ENCODE assay signal across 11 cellular contexts in the genomic region with DNA sequence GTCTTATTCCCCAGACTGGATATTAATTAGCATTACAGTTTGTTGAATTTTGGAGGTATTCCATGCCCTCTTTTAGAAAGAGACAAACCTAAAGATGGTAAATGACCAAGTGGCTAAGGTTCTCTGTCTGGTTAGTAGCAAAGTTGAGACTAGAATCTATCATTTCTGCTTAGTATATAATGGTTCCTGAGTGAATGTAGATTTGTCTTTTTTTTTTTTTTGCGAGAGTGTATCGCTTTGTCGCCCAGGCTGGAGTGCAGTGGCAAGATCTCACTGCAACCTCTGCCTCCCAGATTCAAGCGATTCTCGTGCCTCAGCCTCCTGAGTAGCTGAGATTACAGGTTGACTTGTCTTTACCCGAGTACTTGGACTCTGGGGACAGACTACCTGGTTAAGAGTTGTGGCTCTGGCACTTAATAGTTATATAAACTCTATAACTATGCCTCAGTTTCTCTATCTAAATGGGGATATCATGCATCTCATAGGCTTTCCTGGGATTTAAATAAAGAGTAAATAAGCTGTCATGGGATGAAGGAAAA. TPM values are rescaled to one million over a fixed set of nuclear protein-coding genes. Genes with fewer than 3 reads are reported as not detected.
DNase-seq lines count a peak whose midpoint lies in the region; ATAC-seq and TF ChIP-seq lines count a peak whose summit lies in the region.
"Had no signal": no experiment of that assay in that cellular context is flagged by ENCODE, and none has a peak within 500 bp of the region (broad histone marks: within the 10 kb centered on the region; RNA-seq: fewer than 3 reads in every experiment).

No MANE protein-coding gene starts in this region.

- no peak overlapping the region for H4K5ac ChIP-seq in IMR-90 (ENCODE audit: low read depth, low read length)

- H4K8ac ChIP-seq in IMR-90 (ENCODE audit: low read depth in 2 of 2, low read length in 2 of 2), result no peak overlapping the region

- H3K9ac ChIP-seq in IMR-90 (ENCODE audit: low read depth, low read length) (peak overlapping the region; percentile 30; the same call in 1 of the 2 replicates), adipocyte (ENCODE audit: low read length) (peak overlapping the region; percentile 94)

- peak overlapping the region; percentile 85 for H3K4me3 Mint-ChIP-seq in Calu3 (ENCODE audit: low read depth, unreplicated experiment)
- H3K4me3 Mint-ChIP-seq in naive thymus-derived CD4-positive, alpha-beta T cell, result peak overlapping the region; percentile 55 to 99 (median 97)

- H3K27ac Mint-ChIP-seq in Calu3 (ENCODE audit: unreplicated experiment), result no peak overlapping the region
- H3K27ac Mint-ChIP-seq in naive thymus-derived CD4-positive, alpha-beta T cell, result peak overlapping the region in 8 of 9 donors; percentile 26 to 79 (median 66)

- dilution Hi-C loops in IMR-90 (cut with HindIII; ENCODE audit: low sequenced_read_pairs, unreplicated experiment), result no loop called here

- ATAC-seq in IMR-90 (ENCODE audit: low read depth), result no peak
- no peak for ATAC-seq in naive thymus-derived CD4-positive, alpha-beta T cell

- no peak for TF ChIP-seq RAD21 in IMR-90 (IDR thresholded peaks at IDR 0.05; ENCODE audit: low read length)

- in situ Hi-C loops in IMR-90 (cut with MboI; ENCODE audit: low sequenced_read_pairs) (loop anchor here (25.0 kb wide), 1 partner anchor 226 kb away; no protein-coding TSS in a partner anchor), ACHN (cut with HindIII; ENCODE audit: low pct_ligation_motif_present, low pct_unique_long_range_greater_than_20kb, low sequenced_read_pairs) (no loop called here)

- DNase-seq in Calu3 (no peak), IMR-90 (no peak), adipocyte (ENCODE audit: low read depth) (no peak), amygdala (lab: John Stamatoyannopoulos, UW) (no peak), RKO (ENCODE audit: low spot score) (no peak), ACHN (no peak), retina (no peak)
- DNase-seq in naive thymus-derived CD4-positive, alpha-beta T cell, result peak in 1 of 9 donors; percentile 14
- DNase-seq: head of caudate nucleus, NCI-H446, nucleus accumbens had no signal

- H2BK120ac ChIP-seq in IMR-90 (ENCODE audit: low read depth, low read length), result no peak overlapping the region

- no peak overlapping the region for H4K91ac ChIP-seq in IMR-90 (ENCODE audit: insufficient read depth, low read depth, low read length)

- peaks cover 30% of the 10 kb centered on the region for H3K36me3 Mint-ChIP-seq in Calu3 (ENCODE audit: insufficient read depth, unreplicated experiment)
- peaks cover 0 to 18% (median 10%) of the 10 kb centered on the region in 5 donors for H3K36me3 Mint-ChIP-seq in naive thymus-derived CD4-positive, alpha-beta T cell

- no peak overlapping the region for H2AFZ ChIP-seq in IMR-90 (replicated peaks; ENCODE audit: low read length, poor library complexity)

- peaks cover 5 to 46% of the 10 kb centered on the region in 2 experiments; a peak in 3 of 4 replicates for H3K79me1 ChIP-seq in IMR-90 (ENCODE audit: low read depth in 1 of 2, low read length in 2 of 2)

- peak overlapping the region; percentile 62; the same call in 1 of the 2 replicates for H3K23ac ChIP-seq in IMR-90 (ENCODE audit: low read depth, low read length)

- H3K9me3 Mint-ChIP-seq in Calu3 (ENCODE audit: low read depth, unreplicated experiment), result no peaks in the 10 kb centered on the region
- peaks cover 0 to 5% (median 0%) of the 10 kb centered on the region in 11 donors for H3K9me3 Mint-ChIP-seq in naive thymus-derived CD4-positive, alpha-beta T cell

- POLR2A ChIA-PET in IMR-90 (lab: Charles Lee; ENCODE audit: unreplicated experiment), result no interaction called here
- POLR2A ChIA-PET in naive thymus-derived CD4-positive, alpha-beta T cell (lab: Charles Lee), result interaction anchor here (0.7 to 2.5 kb wide), 6 partner anchors 10 to 333 kb away, joined by 3 to 12 read pairs (median 5); no protein-coding TSS in a partner anchor

- H3K9me3 ChIP-seq in IMR-90 (ENCODE audit: control insufficient read depth, insufficient read depth, low read length) (no peaks in the 10 kb centered on the region), adipocyte (ENCODE audit: control insufficient read depth, low read length) (no peaks in the 10 kb centered on the region)
- no peaks in the 10 kb centered on the region for H3K9me3 ChIP-seq in naive thymus-derived CD4-positive, alpha-beta T cell (ENCODE audit: control insufficient read depth in 2 of 3, low read length in 3 of 3)

- H3K4me2 ChIP-seq in IMR-90 (ENCODE audit: low read depth, low read length), result peak overlapping the region; percentile 82

- no peaks in the 10 kb centered on the region; the same call in 1 of the 2 replicates for H3K36me3 ChIP-seq in IMR-90 (ENCODE audit: control insufficient read depth, insufficient read depth, low read length)
- H3K36me3 ChIP-seq in adipocyte (ENCODE audit: control insufficient read depth, insufficient read depth, low read length, severe bottlenecking), result no peaks in the 10 kb centered on the region
- peaks cover 0 to 14% (median 0%) of the 10 kb centered on the region in 3 experiments for H3K36me3 ChIP-seq in naive thymus-derived CD4-positive, alpha-beta T cell (ENCODE audit: control insufficient read depth in 2 of 3, insufficient read depth in 3 of 3, low read length in 3 of 3)

- peaks cover 10% of the 10 kb centered on the region for H3K9me1 ChIP-seq in IMR-90 (ENCODE audit: insufficient read depth, low read length)

- H3K27ac ChIP-seq in IMR-90 (ENCODE audit: insufficient read depth, low read length), result no peak overlapping the region
- peak overlapping the region; percentile 91 for H3K27ac ChIP-seq in naive thymus-derived CD4-positive, alpha-beta T cell (ENCODE audit: low read depth, low read length)

- H3K18ac ChIP-seq in IMR-90 (ENCODE audit: low read depth, low read length), result no peak overlapping the region

- no peaks in the 10 kb centered on the region for H3K27me3 Mint-ChIP-seq in Calu3 (ENCODE audit: unreplicated experiment)
- H3K27me3 Mint-ChIP-seq in naive thymus-derived CD4-positive, alpha-beta T cell, result no peaks in the 10 kb centered on the region

- H3K4me3 ChIP-seq in IMR-90 (ENCODE audit: insufficient read depth, low read depth, low read length) (peak overlapping the region; percentile 23; the same call in 1 of the 2 replicates), adipocyte (ENCODE audit: low read length) (peak overlapping the region; percentile 96)
- peak overlapping the region; percentile 42 for H3K4me3 ChIP-seq in naive thymus-derived CD4-positive, alpha-beta T cell (ENCODE audit: low read length)

- BruUV-seq in Calu3 (replicated peaks; lab: Mats Ljungman, UMichigan) (no TSS peak), IMR-90 (replicated peaks; lab: Mats Ljungman, UMichigan) (no TSS peak)

- intact Hi-C loops in Calu3 (cut with micrococcal nuclease; ENCODE audit: unreplicated experiment), result loop anchor here (5.0 to 10.0 kb wide), 3 partner anchors 51 to 251 kb away; a partner anchor contains a TSS
- intact Hi-C loops in IMR-90 (cut with micrococcal nuclease), result loop anchor here (1.0 to 5.0 kb wide), 2 partner anchors 89 to 251 kb away; a partner anchor contains a TSS
- intact Hi-C loops in naive thymus-derived CD4-positive, alpha-beta T cell (cut with micrococcal nuclease), result loop anchor here (1.0 to 5.0 kb wide), 8 partner anchors 8 to 957 kb away; a partner anchor contains a TSS

- H4K20me1 ChIP-seq in IMR-90 (ENCODE audit: insufficient read depth, low read length), result peaks cover 31% of the 10 kb centered on the region

- TF ChIP-seq CTCF in Calu3 (IDR thresholded peaks at IDR 0.05; ENCODE audit: unreplicated experiment) (no peak), IMR-90 (conservative IDR thresholded peaks at IDR 0.05; ENCODE audit: low read depth, low read length) (no peak)

- H3K56ac ChIP-seq in IMR-90 (ENCODE audit: extremely low read depth, insufficient read depth, low read length), result no peak overlapping the region

- no peaks in the 10 kb centered on the region for H3K27me3 ChIP-seq in IMR-90 (ENCODE audit: control insufficient read depth, insufficient read depth, low read length)
- no peaks in the 10 kb centered on the region for H3K27me3 ChIP-seq in adipocyte (replicated peaks; ENCODE audit: control insufficient read depth, insufficient read depth, low read length)
- H3K27me3 ChIP-seq in naive thymus-derived CD4-positive, alpha-beta T cell (ENCODE audit: control insufficient read depth in 2 of 2, insufficient read depth in 2 of 2, low read length in 2 of 2), result no peaks in the 10 kb centered on the region

- WGBS in IMR-90 (ENCODE audit: extremely low coverage in 2 of 2, insufficient read length in 1 of 2), 2 experiments, result no CpG with 5 or more reads among the region's 6 CpGs

- H2BK5ac ChIP-seq in IMR-90 (ENCODE audit: low read depth, low read length, poor library complexity, severe bottlenecking), result no peak overlapping the region

- H3K14ac ChIP-seq in IMR-90 (replicated peaks; ENCODE audit: low read depth, low read length), result peak overlapping the region; percentile 16; the same call in 1 of the 2 replicates

- H3K4ac ChIP-seq in IMR-90 (ENCODE audit: low read depth, low read length), result no peak overlapping the region

- peaks cover 12% of the 10 kb centered on the region for H3K4me1 Mint-ChIP-seq in Calu3 (ENCODE audit: low read depth, unreplicated experiment)
- H3K4me1 Mint-ChIP-seq in naive thymus-derived CD4-positive, alpha-beta T cell, result peaks cover 20 to 72% (median 56%) of the 10 kb centered on the region in 7 donors

- no peak overlapping the region for H2BK15ac ChIP-seq in IMR-90 (ENCODE audit: low read depth, low read length)

- no peak overlapping the region for H2AK9ac ChIP-seq in IMR-90 (replicated peaks; ENCODE audit: low read depth, low read length, poor library complexity)

- CTCF ChIA-PET in Calu3 (lab: Charles Lee), result interaction anchor here (0.6 kb wide), 1 partner anchor 77 kb away, joined by 3 read pairs; no protein-coding TSS in a partner anchor
- CTCF ChIA-PET in IMR-90 (lab: Yijun Ruan, JAX), result no interaction called here
- CTCF ChIA-PET in naive thymus-derived CD4-positive, alpha-beta T cell (lab: Charles Lee), result interaction anchor here (0.7 kb wide), 1 partner anchor 100 kb away, joined by 3 read pairs; no protein-coding TSS in a partner anchor

- H3K4me1 ChIP-seq in IMR-90 (ENCODE audit: control insufficient read depth, insufficient read depth, low read length) (peaks cover 10% of the 10 kb centered on the region), adipocyte (ENCODE audit: control insufficient read depth, insufficient read depth, low read length) (peaks cover 33% of the 10 kb centered on the region)
- peaks cover 29 to 34% of the 10 kb centered on the region in 2 donors for H3K4me1 ChIP-seq in naive thymus-derived CD4-positive, alpha-beta T cell (ENCODE audit: control insufficient read depth in 2 of 2, insufficient read depth in 2 of 2, low read length in 2 of 2)

- no peak overlapping the region for H2BK20ac ChIP-seq in IMR-90 (ENCODE audit: low read depth, low read length)

- no peak for TF ChIP-seq POLR2A in IMR-90 (IDR thresholded peaks at IDR 0.05; ENCODE audit: low read depth, low read length)

- no peak overlapping the region for H2AK5ac ChIP-seq in IMR-90 (ENCODE audit: low read depth, low read length)

RNA-seq across cellular contexts. Expression of a gene that starts 2.7 kb away (rescaled TPM):
- total RNA-seq in Calu3 (2022) (23.7 and 27.0 TPM in 2 replicates), IMR-90 (2012; rRNA removed) (6.6 and 13.1 TPM in 2 replicates)
- 6.1 and 8.8 TPM in 2 replicates for polyA plus RNA-seq in IMR-90 (2012; rRNA removed)
- polyA plus RNA-seq in IMR-90 (2012; cell fraction: cytosol; rRNA removed), result 0.95 and 1.5 TPM in 2 replicates
- 7.0 and 30.5 TPM in 2 replicates for polyA plus RNA-seq in IMR-90 (2012; cell fraction: nucleus; rRNA removed; ENCODE audit: low replicate concordance)
- 10 to 100 TPM; 30.6 to 99.6 (median 90.4) TPM for total RNA-seq in naive thymus-derived CD4-positive, alpha-beta T cell
- polyA plus RNA-seq in naive thymus-derived CD4-positive, alpha-beta T cell, result 10 to 100 TPM; 15.8 to 35.7 TPM

RNA-seq across cellular contexts. Expression of a gene that starts 50.4 kb away (rescaled TPM):
- total RNA-seq in Calu3 (2022) (15.8 and 17.3 TPM in 2 replicates), IMR-90 (2012; rRNA removed) (9.7 and 12.4 TPM in 2 replicates)
- polyA plus RNA-seq in IMR-90 (2012; rRNA removed), result 6.8 and 9.7 TPM in 2 replicates
- polyA plus RNA-seq in IMR-90 (2012; cell fraction: cytosol; rRNA removed), result 1.2 and 1.5 TPM in 2 replicates
- 6.0 and 45.2 TPM in 2 replicates for polyA plus RNA-seq in IMR-90 (2012; cell fraction: nucleus; rRNA removed; ENCODE audit: low replicate concordance)
- total RNA-seq in naive thymus-derived CD4-positive, alpha-beta T cell, result 10 to 100 TPM; 21.7 to 38.2 (median 30.9) TPM
- 10 to 100 TPM; 11.8 to 16.6 TPM for polyA plus RNA-seq in naive thymus-derived CD4-positive, alpha-beta T cell

Comparison
In these comparisons a context has a peak if more than half of its experiments do, and no peak if none do; other contexts are left out.
1. H3K4me3 ChIP-seq: peak in every context shown above with its lines; median percentile 96 in adipocyte; 42 in naive thymus-derived CD4-positive, alpha-beta T cell; 23 in IMR-90.